ENCODE assay signal across 8 cellular contexts in genomic region chrX:109485470-109486340, GRCh38. TPM values are rescaled to one million over a fixed set of nuclear protein-coding genes. Genes with fewer than 3 reads are reported as not detected.
DNase-seq lines count a peak whose midpoint lies in the region; ATAC-seq, FAIRE-seq and TF ChIP-seq lines count a peak whose summit lies in the region.

No MANE protein-coding gene starts in this region.

- no peak overlapping the region for H3K18ac ChIP-seq in neuronal stem cell (ENCODE audit: low read length)

- no peak overlapping the region for H4K8ac ChIP-seq in neuronal stem cell (ENCODE audit: low read depth, low read length)

- H2BK15ac ChIP-seq in neuronal stem cell (ENCODE audit: low read length): no peak overlapping the region

- H3K4me3 Mint-ChIP-seq in activated T-cell treated with anti-CD3 and anti-CD28 coated beads, Interleukin-2, amount 50 U/mL, for 24 hours: no peak overlapping the region

- H3K4me3 ChIP-seq in neuronal stem cell (ENCODE audit: low read length in 2 of 2) (no peak overlapping the region), thyroid gland (replicated peaks in 1 of 3) (no peak overlapping the region)

- no peak overlapping the region for H4K91ac ChIP-seq in neuronal stem cell (ENCODE audit: low read depth, low read length, poor library complexity)

- no peak overlapping the region for H3K23ac ChIP-seq in neuronal stem cell (ENCODE audit: low read depth, low read length, poor library complexity)

- TF ChIP-seq CTCF in thyroid gland (IDR thresholded peaks at IDR 0.05): peak; percentile 76 to 93 (median 88)

- no peaks in the 10 kb centered on the region for H3K36me3 Mint-ChIP-seq in activated T-cell treated with anti-CD3 and anti-CD28 coated beads, Interleukin-2, amount 50 U/mL, for 24 hours (ENCODE audit: low read depth)

- H2AFZ ChIP-seq in neuronal stem cell (ENCODE audit: low read length): no peak overlapping the region

- H3K9ac ChIP-seq in neuronal stem cell (ENCODE audit: low read depth, low read length, poor library complexity): no peak overlapping the region

- no peaks in the 10 kb centered on the region for H3K79me1 ChIP-seq in neuronal stem cell (ENCODE audit: low read depth, low read length)

- no peak overlapping the region for H2BK12ac ChIP-seq in neuronal stem cell (ENCODE audit: low read length)

- FAIRE-seq in HTR-8/SVneo (lab: Jason Lieb, UNC): no peak

- no peak overlapping the region for H2BK120ac ChIP-seq in neuronal stem cell (ENCODE audit: low read depth, low read length)

- DNase-seq in AML-193 (lab: John Stamatoyannopoulos, UW) (peak; percentile 48 to 59), HTR-8/SVneo (ENCODE audit: insufficient read length, low spot score) (peak; percentile 0), OCI-M1 (lab: John Stamatoyannopoulos, UW) (peak; percentile 75), fibroblast of peridontal ligament (ENCODE audit: extremely low read depth) (peak; percentile 79), neuronal stem cell (ENCODE audit: low spot score) (peak; percentile 33), thyroid gland (peak; percentile 49 to 53)
- peak; percentile 67 for DNase-seq in activated T-cell treated with anti-CD3 and anti-CD28 coated beads, Interleukin-2, amount 50 U/mL, for 24 hours

- H2BK5ac ChIP-seq in neuronal stem cell (ENCODE audit: low read length): no peak overlapping the region

- H3K27ac ChIP-seq in neuronal stem cell (replicated peaks; ENCODE audit: low read length): no peak overlapping the region
- H3K27ac ChIP-seq in thyroid gland: no peak overlapping the region

- H3K9me3 ChIP-seq in neuronal stem cell (replicated peaks in 1 of 2; ENCODE audit: control insufficient read depth in 2 of 2, insufficient read depth in 1 of 2, low read depth in 1 of 2, low read length in 2 of 2) (no peaks in the 10 kb centered on the region), thyroid gland (no peaks in the 10 kb centered on the region)

- no peak overlapping the region for H3K14ac ChIP-seq in neuronal stem cell (ENCODE audit: low read length)

- H3K4me2 ChIP-seq in neuronal stem cell (ENCODE audit: insufficient read depth, low read length, poor library complexity, severe bottlenecking): no peak overlapping the region

- no peaks in the 10 kb centered on the region for H3K4me1 Mint-ChIP-seq in activated T-cell treated with anti-CD3 and anti-CD28 coated beads, Interleukin-2, amount 50 U/mL, for 24 hours (ENCODE audit: low read depth)

- H3K27me3 ChIP-seq in neuronal stem cell (ENCODE audit: control insufficient read depth in 3 of 3, insufficient read depth in 3 of 3, low read depth in 1 of 3, low read length in 3 of 3) (peaks cover 0 to 4% (median 0%) of the 10 kb centered on the region in 3 experiments), thyroid gland (no peaks in the 10 kb centered on the region)

- H3K4ac ChIP-seq in neuronal stem cell (ENCODE audit: low read length): no peak overlapping the region

- ATAC-seq in GM18870 (IDR thresholded peaks at IDR 0.05; ENCODE audit: unreplicated experiment): peak; percentile 82

- no peak for TF ChIP-seq POLR2A in thyroid gland (IDR thresholded peaks at IDR 0.05)

- no peak overlapping the region for H2AK5ac ChIP-seq in neuronal stem cell (ENCODE audit: low read depth, low read length)

- H3K27ac Mint-ChIP-seq in activated T-cell treated with anti-CD3 and anti-CD28 coated beads, Interleukin-2, amount 50 U/mL, for 24 hours: no peak overlapping the region

- no peaks in the 10 kb centered on the region for H3K9me3 Mint-ChIP-seq in activated T-cell treated with anti-CD3 and anti-CD28 coated beads, Interleukin-2, amount 50 U/mL, for 24 hours

- no CpG with 5 or more reads among the region's 9 CpGs for WGBS in neuronal stem cell (ENCODE audit: extremely low coverage in 2 of 2, insufficient read length in 2 of 2, insufficient replicate concordance in 1 of 2), 2 donors
- WGBS in thyroid gland, 2 donors: 12% methylated on average over 9 of the region's 9 CpGs

- peaks cover 38% of the 10 kb centered on the region for H3K27me3 Mint-ChIP-seq in activated T-cell treated with anti-CD3 and anti-CD28 coated beads, Interleukin-2, amount 50 U/mL, for 24 hours

- intact Hi-C loops in thyroid gland (cut with DNase I): loop anchor here (10.0 kb wide), 1 partner anchor 149 kb away; no protein-coding TSS in a partner anchor

- no peaks in the 10 kb centered on the region for H3K4me1 ChIP-seq in neuronal stem cell (ENCODE audit: control insufficient read depth in 2 of 2, insufficient read depth in 1 of 2, low read depth in 1 of 2, low read length in 2 of 2)
- H3K4me1 ChIP-seq in thyroid gland: no peaks in the 10 kb centered on the region

- no peaks in the 10 kb centered on the region for H3K36me3 ChIP-seq in neuronal stem cell (replicated peaks in 1 of 2; ENCODE audit: control insufficient read depth in 2 of 2, insufficient read depth in 2 of 2, low read length in 2 of 2)
- H3K36me3 ChIP-seq in thyroid gland: no peaks in the 10 kb centered on the region

RNA-seq across cellular contexts. Expression of gene GUCY2F, which starts 3.8 kb away (rescaled TPM):
- 0.03 TPM for polyA plus RNA-seq in neuronal stem cell (2013, experiment 1 of 2)
- 0.01 TPM for polyA plus RNA-seq in neuronal stem cell (2013, experiment 2 of 2)
- not detected for total RNA-seq in thyroid gland

RNA-seq across cellular contexts. Expression of gene NXT2, which starts 50.9 kb away (rescaled TPM):
- polyA plus RNA-seq in neuronal stem cell (2013, experiment 1 of 2): 16.3 TPM
- polyA plus RNA-seq in neuronal stem cell (2013, experiment 2 of 2): 16.5 TPM
- total RNA-seq in thyroid gland: 10 to 100 TPM; 11.9 to 16.0 (median 13.6) TPM

Comparison
In these comparisons a context has a peak if more than half of its experiments do, and no peak if none do; other contexts are left out.
1. DNase-seq: peak in every context shown above with its lines; median percentile 79 in fibroblast of peridontal ligament; 75 in OCI-M1; 67 in activated T-cell treated with anti-CD3 and anti-CD28 coated beads, Interleukin-2, amount 50 U/mL, for 24 hours; 54 in AML-193; 51 in thyroid gland; 33 in neuronal stem cell; 0 in HTR-8/SVneo.